Comparison of ENCODE assay signal across 8 cellular contexts in genomic region chr10:11611248-11612003, GRCh38. TPM values are rescaled to one million over a fixed set of nuclear protein-coding genes. Genes with fewer than 3 reads are reported as not detected.
DNase-seq lines count a peak whose midpoint lies in the region; ATAC-seq and TF ChIP-seq lines count a peak whose summit lies in the region.

USP6NL (minus strand) TSS chr10:11611650; CDS start chr10:11597634, 14,016 bp downstream.

- H3K9me3 Mint-ChIP-seq in natural killer cell treated with Interleukin-12 subunit alpha and Interleukin-12 subunit beta and Interleukin-15 and Interleukin-18, amount 100 ng/mL, for 72 hours: no peaks in the 10 kb centered on the region

- H3K27ac ChIP-seq in Peyer's patch: peak within 1 kb of the TSS; percentile 89 to 97 (median 96)
- H3K27ac ChIP-seq in stomach: peak within 1 kb of the TSS; percentile 91 to 97 (median 94)

- peak within 1 kb of the TSS in 1 of 2 donors; percentile 53 for H3K27ac Mint-ChIP-seq in natural killer cell treated with Interleukin-12 subunit alpha and Interleukin-12 subunit beta and Interleukin-15 and Interleukin-18, amount 100 ng/mL, for 72 hours

- intact Hi-C loops in stomach (cut with DNase I; ENCODE audit: low total_unique reads): no loop called here

- no peak for TF ChIP-seq CTCF in Peyer's patch (IDR thresholded peaks at IDR 0.05)
- no peak for TF ChIP-seq CTCF in fibroblast of the aortic adventitia (IDR thresholded peaks at IDR 0.05; ENCODE audit: insufficient read depth, low read length)
- no peak for TF ChIP-seq CTCF in stomach (IDR thresholded peaks at IDR 0.05)

- H3K27me3 ChIP-seq in Peyer's patch (no peaks in the 10 kb centered on the region), stomach (no peaks in the 10 kb centered on the region)

- peaks cover 12 to 16% of the 10 kb centered on the region in 2 donors for H3K4me1 Mint-ChIP-seq in natural killer cell treated with Interleukin-12 subunit alpha and Interleukin-12 subunit beta and Interleukin-15 and Interleukin-18, amount 100 ng/mL, for 72 hours (ENCODE audit: low read depth in 2 of 2)

- no peaks in the 10 kb centered on the region for H3K36me3 ChIP-seq in Peyer's patch
- H3K36me3 ChIP-seq in stomach: no peaks in the 10 kb centered on the region

- in situ Hi-C loops in Caki2 (cut with HindIII; ENCODE audit: low pct_unique_long_range_greater_than_20kb, low sequenced_read_pairs): no loop called here

- H3K36me3 Mint-ChIP-seq in natural killer cell treated with Interleukin-12 subunit alpha and Interleukin-12 subunit beta and Interleukin-15 and Interleukin-18, amount 100 ng/mL, for 72 hours: no peaks in the 10 kb centered on the region

- WGBS in stomach, 5 donors: 0 to 2% (median 1%) methylated on average over 28 to 106 of the region's 106 CpGs

- no peaks in the 10 kb centered on the region for H3K9me3 ChIP-seq in Peyer's patch
- no peaks in the 10 kb centered on the region for H3K9me3 ChIP-seq in stomach

- TF ChIP-seq EP300 in stomach (IDR thresholded peaks at IDR 0.05): no peak

- H3K4me1 ChIP-seq in Peyer's patch (peaks cover 0 to 16% (median 1%) of the 10 kb centered on the region in 4 donors), stomach (peaks cover 9 to 39% (median 26%) of the 10 kb centered on the region in 4 donors)

- H3K4me3 Mint-ChIP-seq in natural killer cell treated with Interleukin-12 subunit alpha and Interleukin-12 subunit beta and Interleukin-15 and Interleukin-18, amount 100 ng/mL, for 72 hours: peak within 1 kb of the TSS; percentile 90

- H3K4me3 ChIP-seq in Peyer's patch (peak within 1 kb of the TSS; percentile 95 to 99 (median 97)), fibroblast of the aortic adventitia (ENCODE audit: low read depth, low read length) (peak within 1 kb of the TSS; percentile 88), stomach (peak within 1 kb of the TSS; percentile 77 to 97 (median 86))

- peaks cover 20 to 36% of the 10 kb centered on the region in 2 donors for H3K27me3 Mint-ChIP-seq in natural killer cell treated with Interleukin-12 subunit alpha and Interleukin-12 subunit beta and Interleukin-15 and Interleukin-18, amount 100 ng/mL, for 72 hours

- DNase-seq in Caki2 (ENCODE audit: low read depth) (peak; percentile 82), HT1080 (ENCODE audit: low read depth) (peak; percentile 74), Peyer's patch (peak; percentile 71 to 95 (median 94)), fibroblast of the aortic adventitia (ENCODE audit: low read depth) (peak; percentile 66), stomach (peak; percentile 93)
- DNase-seq in activated effector memory CD4-positive, alpha-beta T cell treated with anti-CD3 and anti-CD28 coated beads, Interleukin-2, amount 50 U/mL, for 16 hours: peak; percentile 89
- peak; percentile 81 for DNase-seq in natural killer cell treated with Interleukin-12 subunit alpha and Interleukin-12 subunit beta and Interleukin-15 and Interleukin-18, amount 100 ng/mL, for 72 hours (ENCODE audit: low spot score)

- peak; percentile 85 to 86 for TF ChIP-seq POLR2A in Peyer's patch (IDR thresholded peaks at IDR 0.05)
- TF ChIP-seq POLR2A in stomach (IDR thresholded peaks at IDR 0.05): no peak

- peak; percentile 56 for ATAC-seq in GM19468 (IDR thresholded peaks at IDR 0.05; ENCODE audit: extremely low read depth, unreplicated experiment)
- peak; percentile 82 to 90 for ATAC-seq in natural killer cell treated with Interleukin-12 subunit alpha and Interleukin-12 subunit beta and Interleukin-15 and Interleukin-18, amount 100 ng/mL, for 72 hours

RNA-seq across cellular contexts. Expression of gene USP6NL, which starts in this region (rescaled TPM):
- 5.2 and 8.2 TPM in 2 replicates for total RNA-seq in Caki2 (2014; rRNA removed; shearing (Covaris generic); ENCODE audit: low replicate concordance)
- total RNA-seq in HT1080 (2014; rRNA removed; shearing (Covaris generic)): 15.0 and 20.8 TPM in 2 replicates
- polyA plus RNA-seq in HT1080 (2015; cell fraction: cytosol; rRNA removed): 14.1 and 15.1 TPM in 2 replicates
- polyA plus RNA-seq in HT1080 (2015; cell fraction: nucleus; rRNA removed): 8.1 and 8.9 TPM in 2 replicates
- total RNA-seq in Peyer's patch (10 to 100 TPM; 15.0 to 52.8 (median 19.3) TPM), fibroblast of the aortic adventitia (ENCODE audit: low replicate concordance) (8.3 and 15.2 TPM in 2 replicates), stomach (10 to 100 TPM in 3 of 5 donors, 1 to 10 TPM in 2; 6.2 to 31.5 (median 20.9) TPM)
- 1 to 10 TPM; 1.0 to 2.0 TPM for total RNA-seq in natural killer cell treated with Interleukin-12 subunit alpha and Interleukin-12 subunit beta and Interleukin-15 and Interleukin-18, amount 100 ng/mL, for 72 hours
- 1 to 10 TPM; 4.7 to 6.0 (median 5.5) TPM for polyA plus RNA-seq in stomach

Comparison
In these comparisons a context has a peak if more than half of its experiments do, and no peak if none do; other contexts are left out.
1. Peak in every context shown above with its lines: DNase-seq, ATAC-seq, H3K4me3 ChIP-seq and H3K27ac ChIP-seq.
2. POLR2A ChIP-seq: peak in Peyer's patch (2 of 2); none in stomach (0 of 4).